In genomic region chr5:135629164-135629563, GRCh38 we compare ENCODE assay signal across 24 cellular contexts. TPM values are rescaled to one million over a fixed set of nuclear protein-coding genes. Genes with fewer than 3 reads are reported as not detected.
DNase-seq lines count a peak whose midpoint lies in the region; TF ChIP-seq lines count a peak whose summit lies in the region.
"Had no signal": no experiment of that assay in that cellular context is flagged by ENCODE, and none has a peak within 500 bp of the region (broad histone marks: within the 10 kb centered on the region; RNA-seq: fewer than 3 reads in every experiment).

No MANE protein-coding gene starts in this region.

- H3K27ac ChIP-seq in H9 (ENCODE audit: insufficient read length, low read depth, low read length): no peak overlapping the region
- H3K27ac ChIP-seq: HL-60 had no signal

- H3K9me3 ChIP-seq in H9 (ENCODE audit: control insufficient read depth, low read depth, low read length): no peaks in the 10 kb centered on the region
- H3K9me3 ChIP-seq: HAP-1 had no signal

- no peak overlapping the region for H2BK12ac ChIP-seq in H9 (ENCODE audit: insufficient read length, low read depth, low read length)

- no peak overlapping the region; a peak in 1 of 7 replicates for H3K27ac Mint-ChIP-seq in H9
- H3K27ac Mint-ChIP-seq: CD14-positive monocyte had no signal

- no peaks in the 10 kb centered on the region for H3K79me1 ChIP-seq in H9 (ENCODE audit: insufficient read depth, low read depth, low read length, poor library complexity, severe bottlenecking)

- H3K9me3 Mint-ChIP-seq in H9: peaks cover 0 to 3% of the 10 kb centered on the region in 2 experiments; a peak in 2 of 5 replicates

- H2BK120ac ChIP-seq in H9 (ENCODE audit: low read depth, low read length, poor library complexity, severe bottlenecking): no peak overlapping the region

- no peak overlapping the region for H2AK5ac ChIP-seq in H9 (ENCODE audit: insufficient read length, low read length)

- H4K20me1 ChIP-seq in H9 (ENCODE audit: control insufficient read depth, insufficient read depth, insufficient read length): no peaks in the 10 kb centered on the region

- no CpG with 5 or more reads among the region's 4 CpGs for WGBS in H9 (ENCODE audit: extremely low coverage, insufficient read length, low lambda C conversion rate)

- peaks cover 12% of the 10 kb centered on the region for H3K27me3 Mint-ChIP-seq in H9 (ENCODE audit: low read depth)

- no peaks in the 10 kb centered on the region for H3K4me1 ChIP-seq in H9 (ENCODE audit: insufficient read depth, low read length)
- H3K4me1 ChIP-seq: HAP-1 had no signal

- H3K4me2 ChIP-seq in H9 (ENCODE audit: insufficient read depth, insufficient read length, low read length): no peak overlapping the region

- no peak overlapping the region for H3K14ac ChIP-seq in H9 (ENCODE audit: insufficient read depth, low read length)

- no peak overlapping the region for H3K56ac ChIP-seq in H9 (ENCODE audit: insufficient read length, low read depth, low read length)

- peaks cover 0 to 2% (median 0%) of the 10 kb centered on the region in 3 experiments; a peak in 1 of 7 replicates for H3K36me3 Mint-ChIP-seq in H9 (ENCODE audit: insufficient read depth in 1 of 3, low read depth in 3 of 3)
- H3K36me3 Mint-ChIP-seq: CD14-positive monocyte had no signal

- no peak overlapping the region for H3K9ac ChIP-seq in H9 (ENCODE audit: extremely low read depth, insufficient read length, low read length)

- DNase-seq in A172 (ENCODE audit: low spot score) (peak; percentile 57), H9 (peak; percentile 41), astrocyte of the hippocampus (ENCODE audit: low read depth, low spot score) (peak; percentile 17), kidney tubule cell (ENCODE audit: low spot score) (peak; percentile 46), NCI-H1105 treated with DMSO at 0.1 percent for 48 hours (lab: John Stamatoyannopoulos, UW) (no peak), GM20000 (ENCODE audit: low spot score) (no peak), dedifferentiated amniotic fluid mesenchymal stem cell (ENCODE audit: extremely low spot score) (no peak), ecto neural progenitor cell (ENCODE audit: low spot score) (no peak)
- DNase-seq: 8988T, AML-193, DMS79, KBM-7, NCI-H1092, NCI-H146, NCI-H2029, NCI-H226, NCI-H510A treated with DMSO at 0.1 percent for 48 hours, NCI-H748 treated with DMSO at 0.1 percent for 48 hours, SIG-M5 had no signal

- H4K5ac ChIP-seq in H9 (ENCODE audit: insufficient read length, low read depth, low read length): no peak overlapping the region

- no peak overlapping the region for H3K4ac ChIP-seq in H9 (ENCODE audit: low read depth, low read length)

- H3K27me3 ChIP-seq in H9 (ENCODE audit: insufficient read depth, low read length): no peaks in the 10 kb centered on the region

- H2AFZ ChIP-seq in H9 (ENCODE audit: low read length): no peak overlapping the region

- no peak overlapping the region for H3K23ac ChIP-seq in H9 (ENCODE audit: insufficient read length, low read depth, low read length)

- no peak overlapping the region for H3K18ac ChIP-seq in H9 (ENCODE audit: insufficient read length, low read depth, low read length)

- no peak overlapping the region for H2BK15ac ChIP-seq in H9 (ENCODE audit: low read depth, low read length)

- no peak overlapping the region for H3T11ph ChIP-seq in H9 (ENCODE audit: low read length)

- no peak overlapping the region for H4K8ac ChIP-seq in H9 (replicated peaks; ENCODE audit: insufficient read length, low read depth, low read length)

- no peak overlapping the region for H3K4me3 Mint-ChIP-seq in H9
- H3K4me3 Mint-ChIP-seq: CD14-positive monocyte had no signal

- H3K23me2 ChIP-seq in H9 (ENCODE audit: insufficient read length, low read depth, low read length, poor library complexity, severe bottlenecking): no peaks in the 10 kb centered on the region

- no peak overlapping the region for H2BK20ac ChIP-seq in H9 (ENCODE audit: low read depth, low read length, poor library complexity, severe bottlenecking)

- TF ChIP-seq CTCF in H9 (conservative IDR thresholded peaks at IDR 0.05) (no peak), GM20000 (IDR thresholded peaks at IDR 0.05; ENCODE audit: extremely low read depth, missing control alignments) (no peak)

- H2BK5ac ChIP-seq in H9 (ENCODE audit: insufficient read length, low read length): no peak overlapping the region

- H3K4me1 Mint-ChIP-seq in H9: peaks cover 5 to 17% of the 10 kb centered on the region in 2 experiments; a peak in 2 of 4 replicates

- H3K79me2 ChIP-seq in H9 (ENCODE audit: insufficient read depth, low read length): no peaks in the 10 kb centered on the region

- H4K91ac ChIP-seq in H9 (ENCODE audit: insufficient read length, low read depth, low read length): no peak overlapping the region

RNA-seq across cellular contexts. Expression of gene CXCL14, which starts 50.4 kb away (rescaled TPM):
- not detected in 2 replicates for total RNA-seq in A172 (2014; rRNA removed; shearing (Covaris generic))
- 1.1 TPM in 2 replicates for total RNA-seq in H9 (2021)
- total RNA-seq: HepG2, HT-29 had no signal

Comparison
In these comparisons a context has a peak if more than half of its experiments do, and no peak if none do; other contexts are left out.
1. DNase-seq: peak in A172 (single experiment), H9 (single experiment), astrocyte of the hippocampus (single experiment) and kidney tubule cell (single experiment); none in NCI-H1105 treated with DMSO at 0.1 percent for 48 hours (single experiment), GM20000 (single experiment), dedifferentiated amniotic fluid mesenchymal stem cell (single experiment) and ecto neural progenitor cell (single experiment).